ENCODE assay signal across 21 cellular contexts in the genomic region with DNA sequence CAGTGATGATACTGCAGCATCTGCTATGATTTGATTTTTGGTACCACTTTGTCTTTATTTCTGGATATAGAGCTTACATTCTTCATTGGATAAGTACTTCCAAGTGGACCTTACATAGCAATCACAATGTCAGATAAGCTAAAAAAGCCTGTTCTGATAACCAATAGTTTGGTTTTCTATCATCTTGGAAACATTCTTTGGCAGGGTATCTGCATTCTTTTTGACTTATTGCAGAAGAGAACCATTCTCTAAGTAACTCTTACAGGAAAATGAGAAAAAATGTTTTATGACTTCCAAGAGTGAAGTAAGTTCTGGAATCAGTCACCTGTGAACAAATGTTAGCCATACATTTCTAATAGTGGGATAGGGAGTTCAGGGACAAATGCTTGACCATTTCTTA.
DNase-seq lines count a peak whose midpoint lies in the region; ATAC-seq, FAIRE-seq and TF ChIP-seq lines count a peak whose summit lies in the region.
"Had no signal": no experiment of that assay in that cellular context is flagged by ENCODE, and none has a peak within 500 bp of the region (broad histone marks: within the 10 kb centered on the region; RNA-seq: fewer than 3 reads in every experiment).

No MANE protein-coding gene starts in this region.

- H3K23ac ChIP-seq in IMR-90 (ENCODE audit: low read depth, low read length): no peak overlapping the region; the same call in 1 of the 2 replicates

- H3K4ac ChIP-seq in IMR-90 (ENCODE audit: low read depth, low read length): no peak overlapping the region; the same call in 1 of the 2 replicates

- H2BK5ac ChIP-seq in IMR-90 (ENCODE audit: low read depth, low read length, poor library complexity, severe bottlenecking): peak overlapping the region; percentile 23

- ATAC-seq in IMR-90 (ENCODE audit: low read depth): peak; percentile 47
- no peak for ATAC-seq in GM18867 (IDR thresholded peaks at IDR 0.05; ENCODE audit: unreplicated experiment)
- no peak for ATAC-seq in HG03196 (IDR thresholded peaks at IDR 0.05; ENCODE audit: unreplicated experiment)
- ATAC-seq: CD8-positive, alpha-beta T cell; GM12878 had no signal

- H2AFZ ChIP-seq in IMR-90 (replicated peaks; ENCODE audit: low read length, poor library complexity): no peak overlapping the region
- no peak overlapping the region for H2AFZ ChIP-seq in astrocyte (ENCODE audit: low read depth, low read length)

- in situ Hi-C loops in IMR-90 (cut with MboI; ENCODE audit: low sequenced_read_pairs): no loop called here

- intact Hi-C loops in IMR-90 (cut with micrococcal nuclease): no loop called here

- no peak overlapping the region for H4K91ac ChIP-seq in IMR-90 (ENCODE audit: insufficient read depth, low read depth, low read length)

- no peak overlapping the region for H3K27ac Mint-ChIP-seq in astrocyte (ENCODE audit: unreplicated experiment)
- H3K27ac Mint-ChIP-seq: B cell; CD4-positive, CD25-positive, alpha-beta regulatory T cell; CD8-positive, alpha-beta T cell had no signal

- no peaks in the 10 kb centered on the region for H3K9me1 ChIP-seq in IMR-90 (ENCODE audit: insufficient read depth, low read length)

- 0 out of 2 replicates have a peak overlapping the region, but pooled peaks have one; percentile 39 for H3K18ac ChIP-seq in IMR-90 (ENCODE audit: low read depth, low read length)

- POLR2A ChIA-PET in IMR-90 (lab: Charles Lee; ENCODE audit: unreplicated experiment): no interaction called here

- no peaks in the 10 kb centered on the region for H3K79me1 ChIP-seq in IMR-90 (ENCODE audit: low read depth in 1 of 2, low read length in 2 of 2)

- BruUV-seq in IMR-90 (replicated peaks; lab: Mats Ljungman, UMichigan): no TSS peak

- H2BK20ac ChIP-seq in IMR-90 (ENCODE audit: low read depth, low read length): peak overlapping the region; percentile 76

- peak overlapping the region; percentile 74; the same call in 1 of the 3 replicates for H2BK15ac ChIP-seq in IMR-90 (ENCODE audit: low read depth, low read length)

- no peaks in the 10 kb centered on the region for H3K27me3 Mint-ChIP-seq in astrocyte (ENCODE audit: low read depth, unreplicated experiment)
- H3K27me3 Mint-ChIP-seq: B cell; CD4-positive, CD25-positive, alpha-beta regulatory T cell had no signal

- no peak overlapping the region for H3K56ac ChIP-seq in IMR-90 (ENCODE audit: extremely low read depth, insufficient read depth, low read length)

- H3K9me3 Mint-ChIP-seq in astrocyte (ENCODE audit: unreplicated experiment): peaks cover 4% of the 10 kb centered on the region
- H3K9me3 Mint-ChIP-seq: CD8-positive, alpha-beta T cell had no signal

- peak; percentile 60 for DNase-seq in IMR-90
- peak; percentile 57 for DNase-seq in astrocyte (ENCODE audit: low read depth)
- DNase-seq in fibroblast of pulmonary artery (ENCODE audit: low read depth): peak; percentile 25
- DNase-seq in renal cortical epithelial cell (ENCODE audit: low read depth): peak; percentile 30
- DNase-seq in NOMO-1 (lab: John Stamatoyannopoulos, UW; ENCODE audit: unreplicated experiment in 2 of 2): no peak
- no peak for DNase-seq in mesenteric fat pad (ENCODE audit: low spot score)
- DNase-seq: Caco-2; CD4-positive, CD25-positive, alpha-beta regulatory T cell; CD8-positive, alpha-beta T cell; DMS79; EL; GDM1; H7; HCEC 1CT had no signal

- CTCF ChIA-PET in IMR-90 (lab: Yijun Ruan, JAX): no interaction called here

- no peak for TF ChIP-seq POLR2A in IMR-90 (IDR thresholded peaks at IDR 0.05; ENCODE audit: low read depth, low read length)

- H3K4me1 Mint-ChIP-seq in astrocyte (ENCODE audit: low read depth, unreplicated experiment): no peaks in the 10 kb centered on the region
- H3K4me1 Mint-ChIP-seq: B cell; CD4-positive, CD25-positive, alpha-beta regulatory T cell had no signal

- no peak overlapping the region for H2AK9ac ChIP-seq in IMR-90 (replicated peaks; ENCODE audit: low read depth, low read length, poor library complexity)

- H3K27me3 ChIP-seq in IMR-90 (ENCODE audit: control insufficient read depth, insufficient read depth, low read length) (no peaks in the 10 kb centered on the region), astrocyte (ENCODE audit: insufficient read depth, low read length) (no peaks in the 10 kb centered on the region)
- H3K27me3 ChIP-seq: BLaER1 had no signal

- peak; percentile 9 for FAIRE-seq in astrocyte (lab: Jason Lieb, UNC)
- FAIRE-seq: GM12878, H1 had no signal

- dilution Hi-C loops in IMR-90 (cut with HindIII; ENCODE audit: low sequenced_read_pairs, unreplicated experiment): no loop called here

- TF ChIP-seq RAD21 in IMR-90 (IDR thresholded peaks at IDR 0.05; ENCODE audit: low read length): no peak

- H2AK5ac ChIP-seq in IMR-90 (ENCODE audit: low read depth, low read length): no peak overlapping the region; the same call in 1 of the 2 replicates

- H4K20me1 ChIP-seq in IMR-90 (ENCODE audit: insufficient read depth, low read length) (no peaks in the 10 kb centered on the region), astrocyte (ENCODE audit: insufficient read depth, low read length) (no peaks in the 10 kb centered on the region)
- H4K20me1 ChIP-seq: BLaER1 had no signal

- H3K36me3 Mint-ChIP-seq in astrocyte (ENCODE audit: low read depth, unreplicated experiment): no peaks in the 10 kb centered on the region
- H3K36me3 Mint-ChIP-seq: CD4-positive, CD25-positive, alpha-beta regulatory T cell; CD8-positive, alpha-beta T cell had no signal

- H2BK120ac ChIP-seq in IMR-90 (ENCODE audit: low read depth, low read length): peak overlapping the region; percentile 70

- no peaks in the 10 kb centered on the region for H3K9me3 ChIP-seq in IMR-90 (ENCODE audit: control insufficient read depth, insufficient read depth, low read length)
- H3K9me3 ChIP-seq in astrocyte (ENCODE audit: insufficient read depth, low read depth, low read length): no peaks in the 10 kb centered on the region
- H3K9me3 ChIP-seq: Caco-2 had no signal

- TF ChIP-seq CTCF in IMR-90 (conservative IDR thresholded peaks at IDR 0.05; ENCODE audit: low read depth, low read length): no peak
- TF ChIP-seq CTCF in astrocyte (IDR thresholded peaks at IDR 0.05; ENCODE audit: insufficient read depth, low read depth, low read length): no peak
- TF ChIP-seq CTCF in fibroblast of pulmonary artery (IDR thresholded peaks at IDR 0.05; ENCODE audit: low read length, missing control alignments): no peak

- no peaks in the 10 kb centered on the region for H3K79me2 ChIP-seq in astrocyte (ENCODE audit: insufficient read depth, low read length)

- H3K4me1 ChIP-seq in IMR-90 (ENCODE audit: control insufficient read depth, insufficient read depth, low read length): peaks cover 4% of the 10 kb centered on the region
- H3K4me1 ChIP-seq in astrocyte (ENCODE audit: insufficient read depth, low read length): no peaks in the 10 kb centered on the region
- H3K4me1 ChIP-seq: BLaER1 had no signal

- no peak overlapping the region for H3K27ac ChIP-seq in IMR-90 (ENCODE audit: insufficient read depth, low read length)
- H3K27ac ChIP-seq in astrocyte (ENCODE audit: low read depth, low read length): no peak overlapping the region
- H3K27ac ChIP-seq: BLaER1, C4-2B had no signal

- H3K36me3 ChIP-seq in IMR-90 (ENCODE audit: control insufficient read depth, insufficient read depth, low read length) (no peaks in the 10 kb centered on the region), astrocyte (ENCODE audit: insufficient read depth, low read length) (no peaks in the 10 kb centered on the region)
- H3K36me3 ChIP-seq: BLaER1 had no signal

- no peak overlapping the region; the same call in 1 of the 2 replicates for H3K14ac ChIP-seq in IMR-90 (replicated peaks; ENCODE audit: low read depth, low read length)

- H3K9ac ChIP-seq in IMR-90 (ENCODE audit: low read depth, low read length): no peak overlapping the region
- no peak overlapping the region for H3K9ac ChIP-seq in astrocyte (ENCODE audit: low read length)
- H3K9ac ChIP-seq: BLaER1 had no signal

- H3K4me2 ChIP-seq in IMR-90 (ENCODE audit: low read depth, low read length) (no peak overlapping the region), astrocyte (ENCODE audit: low read length) (no peak overlapping the region)
- H3K4me2 ChIP-seq: BLaER1 had no signal

- no peak overlapping the region; the same call in 1 of the 2 replicates for H4K5ac ChIP-seq in IMR-90 (ENCODE audit: low read depth, low read length)

- H4K8ac ChIP-seq in IMR-90 (ENCODE audit: low read depth in 2 of 2, low read length in 2 of 2): peak overlapping the region in 1 of 2 experiments; percentile 53; a peak in 1 of 4 replicates

- H3K4me3 ChIP-seq in IMR-90 (ENCODE audit: insufficient read depth, low read depth, low read length) (no peak overlapping the region), astrocyte (ENCODE audit: insufficient read depth, low read depth, low read length) (no peak overlapping the region), fibroblast of pulmonary artery (replicated peaks; ENCODE audit: low read depth, low read length) (no peak overlapping the region)
- H3K4me3 ChIP-seq: BLaER1, GM12878 had no signal

- no peak overlapping the region for H3K4me3 Mint-ChIP-seq in astrocyte (ENCODE audit: unreplicated experiment)
- H3K4me3 Mint-ChIP-seq: B cell; CD4-positive, CD25-positive, alpha-beta regulatory T cell; CD8-positive, alpha-beta T cell had no signal

TF ChIP-seq in IMR-90, 13 proteins besides CTCF, POLR2A, EP300 and RAD21:
- TF ChIP-seq, protein P1, sequence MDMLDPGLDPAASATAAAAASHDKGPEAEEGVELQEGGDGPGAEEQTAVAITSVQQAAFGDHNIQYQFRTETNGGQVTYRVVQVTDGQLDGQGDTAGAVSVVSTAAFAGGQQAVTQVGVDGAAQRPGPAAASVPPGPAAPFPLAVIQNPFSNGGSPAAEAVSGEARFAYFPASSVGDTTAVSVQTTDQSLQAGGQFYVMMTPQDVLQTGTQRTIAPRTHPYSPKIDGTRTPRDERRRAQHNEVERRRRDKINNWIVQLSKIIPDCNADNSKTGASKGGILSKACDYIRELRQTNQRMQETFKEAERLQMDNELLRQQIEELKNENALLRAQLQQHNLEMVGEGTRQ (IDR thresholded peaks at IDR 0.05; ENCODE audit: low read depth, low read length): no peak
- TF ChIP-seq, protein P2, sequence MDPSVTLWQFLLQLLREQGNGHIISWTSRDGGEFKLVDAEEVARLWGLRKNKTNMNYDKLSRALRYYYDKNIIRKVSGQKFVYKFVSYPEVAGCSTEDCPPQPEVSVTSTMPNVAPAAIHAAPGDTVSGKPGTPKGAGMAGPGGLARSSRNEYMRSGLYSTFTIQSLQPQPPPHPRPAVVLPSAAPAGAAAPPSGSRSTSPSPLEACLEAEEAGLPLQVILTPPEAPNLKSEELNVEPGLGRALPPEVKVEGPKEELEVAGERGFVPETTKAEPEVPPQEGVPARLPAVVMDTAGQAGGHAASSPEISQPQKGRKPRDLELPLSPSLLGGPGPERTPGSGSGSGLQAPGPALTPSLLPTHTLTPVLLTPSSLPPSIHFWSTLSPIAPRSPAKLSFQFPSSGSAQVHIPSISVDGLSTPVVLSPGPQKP (IDR thresholded peaks at IDR 0.05; ENCODE audit: borderline replicate concordance, low read depth, low read length): no peak
- TF ChIP-seq MAFK (IDR thresholded peaks at IDR 0.05; ENCODE audit: low read depth, low read length): no peak

Comparison
In these comparisons a context has a peak if more than half of its experiments do, and no peak if none do; other contexts are left out.
1. DNase-seq: peak in IMR-90 (single experiment), astrocyte (single experiment), fibroblast of pulmonary artery (single experiment) and renal cortical epithelial cell (single experiment); none in NOMO-1 (0 of 2) and mesenteric fat pad (single experiment).